Comparison of ENCODE assay signal across 16 cellular contexts in genomic region chr11:116364357-116364756, GRCh38.
A peak's percentile ranks its signal among the peaks of the same experiment; 100 is the strongest.
DNase-seq lines count a peak whose midpoint lies in the region; ATAC-seq, FAIRE-seq and TF ChIP-seq lines count a peak whose summit lies in the region.
"Had no signal": no experiment of that assay in that cellular context is flagged by ENCODE, and none has a peak within 500 bp of the region (broad histone marks: within the 10 kb centered on the region; RNA-seq: fewer than 3 reads in every experiment).

No MANE protein-coding gene starts in this region.

- H2AK5ac ChIP-seq in H1 (ENCODE audit: low read depth, low read length), result no peak overlapping the region

- peak; percentile 76 for DNase-seq in DMS79 treated with DMSO at 0.1 percent for 48 hours (lab: John Stamatoyannopoulos, UW)
- peak; percentile 40 for DNase-seq in NCI-H2029 (lab: John Stamatoyannopoulos, UW)
- no peak for DNase-seq in H1 (ENCODE audit: low read depth in 1 of 2, low spot score in 2 of 2)
- no peak for DNase-seq in upper lobe of right lung
- DNase-seq in SW 1271 (lab: John Stamatoyannopoulos, UW), result no peak
- no peak for DNase-seq in effector CD8-positive, alpha-beta T cell (lab: John Stamatoyannopoulos, UW)
- DNase-seq: BE2C; CD4-positive, alpha-beta memory T cell; GOT3 had no signal

- no peak overlapping the region for H3K18ac ChIP-seq in H1 (ENCODE audit: extremely low read depth, low read length)

- no peak for TF ChIP-seq EP300 in H1 (IDR thresholded peaks at IDR 0.05; ENCODE audit: borderline replicate concordance in 1 of 2, low read depth in 2 of 2, low read length in 2 of 2)

- H3K79me2 ChIP-seq in H1 (ENCODE audit: control insufficient read depth in 1 of 2, insufficient read depth in 2 of 2, low read length in 2 of 2), result no peaks in the 10 kb centered on the region

- ATAC-seq in upper lobe of right lung (peak; percentile 77), HG03442 (IDR thresholded peaks at IDR 0.05; ENCODE audit: unreplicated experiment) (no peak)
- ATAC-seq: GM12878, HepG2 had no signal

- TF ChIP-seq POLR2A in H1 (IDR thresholded peaks at IDR 0.05; ENCODE audit: control extremely low read depth in 1 of 2, low read depth in 2 of 2, low read length in 2 of 2), result no peak

- no peak overlapping the region for H3K4ac ChIP-seq in H1 (replicated peaks; ENCODE audit: insufficient read length, low read depth, low read length)

- no peak overlapping the region for H2BK12ac ChIP-seq in H1 (ENCODE audit: low read depth, low read length)

- peaks cover 6 to 11% (median 8%) of the 10 kb centered on the region in 4 experiments; a peak in 6 of 7 replicates for H3K4me1 ChIP-seq in H1 (replicated peaks in 1 of 4; ENCODE audit: control insufficient read depth in 3 of 4, insufficient read depth in 4 of 4, low read length in 3 of 4)
- no peaks in the 10 kb centered on the region for H3K4me1 ChIP-seq in upper lobe of right lung
- H3K4me1 ChIP-seq: BE2C had no signal

- no peak overlapping the region for H3K14ac ChIP-seq in H1 (ENCODE audit: insufficient read length)

- H3K27ac ChIP-seq in H1 (ENCODE audit: low read depth, low read length) (no peak overlapping the region), upper lobe of right lung (no peak overlapping the region)
- H3K27ac ChIP-seq: C4-2B had no signal

- H3K4me3 ChIP-seq in H1 (ENCODE audit: extremely low read depth in 1 of 4, insufficient read depth in 2 of 4, low read depth in 3 of 4, low read length in 4 of 4) (no peak overlapping the region), upper lobe of right lung (no peak overlapping the region)
- H3K4me3 ChIP-seq: GM12878, HAP-1 had no signal

- H2BK5ac ChIP-seq in H1 (ENCODE audit: low read depth, low read length), result no peak overlapping the region

- H3K23ac ChIP-seq in H1 (ENCODE audit: insufficient read length), result no peak overlapping the region

- H2AFZ ChIP-seq in H1 (ENCODE audit: low read length), result no peak overlapping the region

- no peak for FAIRE-seq in H1 (lab: Jason Lieb, UNC)
- FAIRE-seq: A204.1, GM12878, HepG2, HTR-8/SVneo had no signal

- H3K4me2 ChIP-seq in H1 (ENCODE audit: insufficient read depth in 1 of 2, low read depth in 2 of 2, low read length in 2 of 2), result no peak overlapping the region

- peaks cover 3% of the 10 kb centered on the region; the same call in 1 of the 2 replicates for H3K79me1 ChIP-seq in H1 (ENCODE audit: low read depth, low read length)

- H3K36me3 ChIP-seq in H1 (ENCODE audit: control insufficient read depth in 2 of 4, insufficient read depth in 4 of 4, low read length in 3 of 4) (0 out of 8 replicates have a peak, but pooled peaks cover 0 to 4% (median 0%) of the 10 kb centered on the region in 4 experiments), upper lobe of right lung (no peaks in the 10 kb centered on the region)
- H3K36me3 ChIP-seq: BE2C, HAP-1 had no signal

- no peaks in the 10 kb centered on the region for H3K27me3 ChIP-seq in H1 (replicated peaks in 1 of 4; ENCODE audit: control insufficient read depth in 3 of 4, extremely low read depth in 1 of 4, insufficient read depth in 3 of 4, low read length in 3 of 4)
- peaks cover 6% of the 10 kb centered on the region for H3K27me3 ChIP-seq in upper lobe of right lung
- H3K27me3 ChIP-seq: BE2C had no signal

- intact Hi-C loops in upper lobe of right lung (cut with DNase I), result no loop called here

- WGBS in H1 (ENCODE audit: extremely low coverage in 1 of 2, insufficient coverage in 1 of 2, insufficient read length in 1 of 2, insufficient replicate concordance in 2 of 2, low coverage in 1 of 2, low lambda C conversion rate in 2 of 2, missing lambda C conversion rate in 1 of 2), 2 experiments, result 84% methylated on average over 4 of the region's 4 CpGs; no CpG with 5 or more reads in 1 of the 2 experiments

- H4K5ac ChIP-seq in H1 (ENCODE audit: insufficient read length, low read depth, low read length), result no peak overlapping the region

- POLR2A ChIA-PET in H1 (lab: Charles Lee; ENCODE audit: partially characterized antibody), result no interaction called here

- no peak for TF ChIP-seq RAD21 in H1 (IDR thresholded peaks at IDR 0.05 in 1 of 2, conservative IDR thresholded peaks at IDR 0.05 in 1 of 2; ENCODE audit: low read depth in 2 of 2, low read length in 2 of 2)

- H3K23me2 ChIP-seq in H1 (ENCODE audit: low read depth, low read length), result no peaks in the 10 kb centered on the region; the same call in none of the 2 replicates

- CTCF ChIA-PET in H1 (lab: Charles Lee; ENCODE audit: partially characterized antibody), result interaction anchor here (1.3 to 1.6 kb wide), 3 partner anchors 11 to 145 kb away, joined by 3 to 4 read pairs (median 4); no protein-coding TSS in a partner anchor

- H2BK20ac ChIP-seq in H1 (ENCODE audit: low read length), result no peak overlapping the region

- no peak overlapping the region for H3K56ac ChIP-seq in H1 (replicated peaks; ENCODE audit: insufficient read length, low read depth, low read length)

- H2BK15ac ChIP-seq in H1 (ENCODE audit: low read length), result 0 out of 2 replicates have a peak overlapping the region, but pooled peaks have one; percentile 34

- H3K9me3 ChIP-seq in H1 (ENCODE audit: insufficient read depth in 2 of 2, low read depth in 1 of 2, low read length in 1 of 2) (peaks cover 3 to 4% of the 10 kb centered on the region in 2 experiments; a peak in 2 of 4 replicates), upper lobe of right lung (no peaks in the 10 kb centered on the region)
- H3K9me3 ChIP-seq: BE2C, HAP-1 had no signal

- no peaks in the 10 kb centered on the region for H4K20me1 ChIP-seq in H1 (replicated peaks in 1 of 2; ENCODE audit: control insufficient read depth in 1 of 2, insufficient read depth in 2 of 2, low read length in 2 of 2)

- H2BK120ac ChIP-seq in H1 (replicated peaks; ENCODE audit: low read depth, low read length), result no peak overlapping the region

- no peak for TF ChIP-seq CTCF in H1 (IDR thresholded peaks at IDR 0.05; ENCODE audit: control extremely low read depth in 1 of 3, insufficient read depth in 1 of 3, low read depth in 1 of 3, low read length in 3 of 3)
- TF ChIP-seq CTCF in upper lobe of right lung (IDR thresholded peaks at IDR 0.05), result no peak

- H4K8ac ChIP-seq in H1 (ENCODE audit: extremely low read depth, insufficient read depth, low read length), result no peak overlapping the region

- no peak overlapping the region for H4K91ac ChIP-seq in H1 (replicated peaks; ENCODE audit: insufficient read length, low read length)

- H3K9ac ChIP-seq in H1 (replicated peaks in 1 of 4; ENCODE audit: extremely low read depth in 1 of 4, low read depth in 3 of 4, low read length in 3 of 4), result no peak overlapping the region

TF ChIP-seq in H1, 55 proteins besides CTCF, POLR2A, EP300 and RAD21:
- TF ChIP-seq CTBP2 (IDR thresholded peaks at IDR 0.05; ENCODE audit: borderline replicate concordance, insufficient read depth, insufficient read length, low read length), result no peak
- TF ChIP-seq NRF1 (IDR thresholded peaks at IDR 0.05; ENCODE audit: low read depth, low read length), result no peak
- no peak for TF ChIP-seq CHD2 (IDR thresholded peaks at IDR 0.05; ENCODE audit: low read length)

Comparison
In these comparisons a context has a peak if more than half of its experiments do, and no peak if none do; other contexts are left out.
1. DNase-seq: peak in DMS79 treated with DMSO at 0.1 percent for 48 hours (single experiment) and NCI-H2029 (single experiment); none in H1 (0 of 2), upper lobe of right lung (single experiment), SW 1271 (0 of 2) and effector CD8-positive, alpha-beta T cell (single experiment).